Comparison of ENCODE assay signal across 28 cellular contexts in genomic region chr16:14341324-14342225, GRCh38.
"Had no signal": no experiment of that assay in that cellular context is flagged by ENCODE, and none has a peak within 500 bp of the region (broad histone marks: within the 10 kb centered on the region; RNA-seq: fewer than 3 reads in every experiment).

No MANE protein-coding gene starts in this region.

- ATAC-seq: activated CD8-positive, alpha-beta T cell treated with anti-CD3 and anti-CD28 coated beads for 36 hours; activated naive CD4-positive, alpha-beta T cell treated with anti-CD3 and anti-CD28 coated beads, Interleukin-2, amount 50 U/mL, for 72 hours; Panc1; SK-N-SH treated with all-trans-retinoic acid at 6 μM for 48 hours had no signal

- H3K27ac ChIP-seq: adrenal gland, SJSA1, VCaP had no signal

- FAIRE-seq: bronchial epithelial cell had no signal

- H3K4me1 ChIP-seq: adrenal gland, SJSA1 had no signal

- DNase-seq: activated CD4-positive, alpha-beta T cell treated with anti-CD3 and anti-CD28 coated beads for 1 hour; activated CD4-positive, alpha-beta T cell treated with anti-CD3 and anti-CD28 coated beads, Interleukin-2, amount 10 ng/mL, durations not matched to agents 24 days and 14 days; activated CD4-positive, alpha-beta T cell treated with anti-CD3 and anti-CD28 coated beads, Interleukin-2, amount 50 U/mL, for 4 hours; activated CD4-positive, CD25-positive, alpha-beta regulatory T cell; activated CD8-positive, alpha-beta T cell treated with anti-CD3 and anti-CD28 coated beads for 36 hours; activated gamma-delta T cell treated with Interleukin-2 at 50 U/mL for 16 hours; activated naive CD4-positive, alpha-beta T cell treated with anti-CD3 and anti-CD28 coated beads for 36 hours; activated T-cell treated with anti-CD3 and anti-CD28 coated beads, Interleukin-2, amount 50 U/mL, for 24 hours; adrenal gland; caudate nucleus; cerebellar nuclear complex; NCI-H1105; NCI-H1417 treated with DMSO at 0.1 percent for 48 hours; NCI-H187 treated with DMSO at 0.1 percent for 48 hours; NCI-H2081; NCI-H345; NCI-H524 treated with DMSO at 0.1 percent for 48 hours; RPMI8226; SHP77 treated with DMSO at 0.1 percent for 48 hours; T-helper 1 cell; T-helper 2 cell; T-helper 9 cell had no signal

- H3K36me3 ChIP-seq: adrenal gland, SJSA1 had no signal

- H3K27me3 ChIP-seq: adrenal gland, SJSA1 had no signal

- H3K9me3 ChIP-seq: adrenal gland, SJSA1 had no signal

- H3K4me3 ChIP-seq: adrenal gland, SJSA1 had no signal
